ENCODE assay signal across 1 cellular context in genomic region chr21:38440746-38441145, GRCh38.
TF ChIP-seq lines count a peak whose summit lies in the region.

No MANE protein-coding gene starts in this region.

TF ChIP-seq in endothelial cell of umbilical vein, 7 proteins besides CTCF, POLR2A, EP300 and RAD21 (continued from another document):
- TF ChIP-seq POLR2AphosphoS5 (IDR thresholded peaks at IDR 0.05; ENCODE audit: insufficient read depth, low read depth, low read length) = peak; percentile 57
- no peak for TF ChIP-seq MAX (IDR thresholded peaks at IDR 0.05; ENCODE audit: insufficient read depth, insufficient read length)
- peak; percentile 82 for TF ChIP-seq FOS (IDR thresholded peaks at IDR 0.05; ENCODE audit: borderline replicate concordance, insufficient read depth, low read length)
TF ChIP-seq in endothelial cell of umbilical vein: peak in this region for 4.
